Comparison of ENCODE assay signal across 21 cellular contexts in genomic region chr4:127888559-127888958, GRCh38. TPM values are rescaled to one million over a fixed set of nuclear protein-coding genes. Genes with fewer than 3 reads are reported as not detected.
DNase-seq lines count a peak whose midpoint lies in the region; FAIRE-seq and TF ChIP-seq lines count a peak whose summit lies in the region.
"Had no signal": no experiment of that assay in that cellular context is flagged by ENCODE, and none has a peak within 500 bp of the region (broad histone marks: within the 10 kb centered on the region; RNA-seq: fewer than 3 reads in every experiment).

No MANE protein-coding gene starts in this region.

- peaks cover 68% of the 10 kb centered on the region for H3K79me2 ChIP-seq in Loucy (ENCODE audit: insufficient read depth, low read length)

- H3K9ac ChIP-seq in Loucy (ENCODE audit: low read depth, low read length, poor library complexity, severe bottlenecking): no peak overlapping the region
- H3K9ac ChIP-seq: BLaER1 treated with 17β-estradiol and CSF1 and Interleukin-3, amounts not matched to agents 10 nM and 100 nM had no signal

- H3K27ac Mint-ChIP-seq in T-helper 1 cell treated with Interleukin-12 subunit alpha and Interleukin-12 subunit beta and Interleukin-4 antibody, amounts not matched to agents 30 μg/mL and 1 μg/mL, for 36 hours: peak overlapping the region; percentile 4
- H3K27ac Mint-ChIP-seq: H9 had no signal

- H3K9me2 ChIP-seq in Loucy (replicated peaks; ENCODE audit: low read depth, low read length): no peaks in the 10 kb centered on the region

- H3K4me2 ChIP-seq in Loucy (ENCODE audit: low read depth, low read length, poor library complexity, severe bottlenecking): peak overlapping the region; percentile 64
- H3K4me2 ChIP-seq: A549; BLaER1 treated with 17β-estradiol and CSF1 and Interleukin-3, amounts not matched to agents 10 nM and 100 nM had no signal

- peaks cover 56% of the 10 kb centered on the region for H3K36me3 ChIP-seq in Loucy (ENCODE audit: insufficient read depth, low read length)

- no peaks in the 10 kb centered on the region for H3K9me3 ChIP-seq in Loucy (ENCODE audit: insufficient read depth, low read depth, low read length)
- H3K9me3 ChIP-seq: A549; BLaER1 treated with 17β-estradiol and CSF1 and Interleukin-3, amounts not matched to agents 10 nM and 100 nM had no signal

- no peaks in the 10 kb centered on the region for H3K9me3 Mint-ChIP-seq in T-helper 1 cell treated with Interleukin-12 subunit alpha and Interleukin-12 subunit beta and Interleukin-4 antibody, amounts not matched to agents 30 μg/mL and 1 μg/mL, for 36 hours
- H3K9me3 Mint-ChIP-seq: CD8-positive, alpha-beta memory T cell; H9 had no signal

- H3K4me1 Mint-ChIP-seq in T-helper 1 cell treated with Interleukin-12 subunit alpha and Interleukin-12 subunit beta and Interleukin-4 antibody, amounts not matched to agents 30 μg/mL and 1 μg/mL, for 36 hours (ENCODE audit: low read depth): peaks cover 24% of the 10 kb centered on the region
- H3K4me1 Mint-ChIP-seq: H9 had no signal

- TF ChIP-seq CTCF in Loucy (conservative IDR thresholded peaks at IDR 0.05; ENCODE audit: low read length) (no peak), fibroblast of villous mesenchyme (IDR thresholded peaks at IDR 0.05; ENCODE audit: insufficient read depth, low read depth, low read length) (no peak)

- peaks cover 40% of the 10 kb centered on the region for H4K20me1 ChIP-seq in Loucy (ENCODE audit: insufficient read depth, low read length, poor library complexity, severe bottlenecking)

- no peak overlapping the region for H2AFZ ChIP-seq in Loucy (ENCODE audit: low read length)

- H3K4me3 ChIP-seq in Loucy (ENCODE audit: low read length, poor library complexity, severe bottlenecking): peak overlapping the region; percentile 41
- H3K4me3 ChIP-seq in fibroblast of villous mesenchyme (ENCODE audit: low read depth, low read length): no peak overlapping the region
- H3K4me3 ChIP-seq: A549; BLaER1 treated with 17β-estradiol and CSF1 and Interleukin-3, amounts not matched to agents 10 nM and 100 nM had no signal

- DNase-seq in T-helper 1 cell: no peak
- DNase-seq in NCI-H524 (lab: John Stamatoyannopoulos, UW): peak; percentile 3 to 57
- DNase-seq in fibroblast of villous mesenchyme (ENCODE audit: low read depth): peak; percentile 24
- DNase-seq in NCI-H2227 treated with DMSO at 0.1 percent for 48 hours (lab: John Stamatoyannopoulos, UW): no peak
- DNase-seq in ecto neural progenitor cell (ENCODE audit: low spot score): no peak
- no peak for DNase-seq in frontal cortex (ENCODE audit: low spot score in 2 of 2)
- DNase-seq: CD8-positive, alpha-beta memory T cell; EL; H9; MV-4-11; NCI-H187; NCI-H510A treated with DMSO at 0.1 percent for 48 hours; OCI-M1; RPMI8226; SIG-M5; T-helper 9 cell had no signal

- H3K4me1 ChIP-seq in Loucy (ENCODE audit: insufficient read depth, low read length, poor library complexity, severe bottlenecking): peaks cover 39% of the 10 kb centered on the region
- H3K4me1 ChIP-seq: A549 had no signal

- H3K36me3 Mint-ChIP-seq in T-helper 1 cell treated with Interleukin-12 subunit alpha and Interleukin-12 subunit beta and Interleukin-4 antibody, amounts not matched to agents 30 μg/mL and 1 μg/mL, for 36 hours (ENCODE audit: low read depth): peaks cover 31% of the 10 kb centered on the region

- H3F3A ChIP-seq in Loucy (ENCODE audit: low read depth): no peaks in the 10 kb centered on the region

- H3K27me3 ChIP-seq in Loucy (ENCODE audit: insufficient read depth, low read length, poor library complexity, severe bottlenecking): no peaks in the 10 kb centered on the region
- H3K27me3 ChIP-seq: BLaER1 treated with 17β-estradiol and CSF1 and Interleukin-3, amounts not matched to agents 10 nM and 100 nM had no signal

- H3K27me3 Mint-ChIP-seq in T-helper 1 cell treated with Interleukin-12 subunit alpha and Interleukin-12 subunit beta and Interleukin-4 antibody, amounts not matched to agents 30 μg/mL and 1 μg/mL, for 36 hours (ENCODE audit: low read depth): no peaks in the 10 kb centered on the region
- H3K27me3 Mint-ChIP-seq: CD8-positive, alpha-beta memory T cell had no signal

- H3K4me3 Mint-ChIP-seq in T-helper 1 cell treated with Interleukin-12 subunit alpha and Interleukin-12 subunit beta and Interleukin-4 antibody, amounts not matched to agents 30 μg/mL and 1 μg/mL, for 36 hours: no peak overlapping the region
- H3K4me3 Mint-ChIP-seq: CD8-positive, alpha-beta memory T cell; H9 had no signal

- no peak for FAIRE-seq in frontal cortex (lab: Jason Lieb, UNC)
- FAIRE-seq: A549, GM19239 had no signal

RNA-seq across cellular contexts. Expression of gene PLK4, which starts 7.9 kb away (rescaled TPM):
- total RNA-seq in fibroblast of villous mesenchyme: 5.8 and 11.7 TPM in 2 replicates
- 8.2 TPM for total RNA-seq in frontal cortex

Comparison
In these comparisons a context has a peak if more than half of its experiments do, and no peak if none do; other contexts are left out.
1. DNase-seq: peak in NCI-H524 (2 of 2) and fibroblast of villous mesenchyme (single experiment); none in T-helper 1 cell (0 of 5), NCI-H2227 treated with DMSO at 0.1 percent for 48 hours (single experiment), ecto neural progenitor cell (single experiment) and frontal cortex (0 of 2).